Comparison of ENCODE assay signal across 8 cellular contexts in genomic region chr2:15940661-15941482, GRCh38. TPM values are rescaled to one million over a fixed set of nuclear protein-coding genes. Genes with fewer than 3 reads are reported as not detected.
DNase-seq lines count a peak whose midpoint lies in the region; ATAC-seq and TF ChIP-seq lines count a peak whose summit lies in the region.

No MANE protein-coding gene starts in this region.

- no peaks in the 10 kb centered on the region for H3K27me3 ChIP-seq in HAP-1 (ENCODE audit: low read depth)
- H3K27me3 ChIP-seq in tibial nerve = peaks cover 0 to 45% of the 10 kb centered on the region in 2 donors

- no peaks in the 10 kb centered on the region for H3K36me3 Mint-ChIP-seq in central memory CD8-positive, alpha-beta T cell (ENCODE audit: insufficient read depth)

- H3K36me3 ChIP-seq in HAP-1 (replicated peaks) (peaks cover 4% of the 10 kb centered on the region), tibial nerve (peaks cover 0 to 9% (median 0%) of the 10 kb centered on the region in 3 donors)

- 0 to 1% methylated on average over 18 to 41 of the region's 52 CpGs for WGBS in tibial nerve, 2 donors

- no peaks in the 10 kb centered on the region for H3K9me3 ChIP-seq in HAP-1
- no peaks in the 10 kb centered on the region for H3K9me3 ChIP-seq in tibial nerve

- no peak for ATAC-seq in central memory CD8-positive, alpha-beta T cell (replicated peaks; ENCODE audit: extremely low read depth, poor library complexity, severe bottlenecking)
- ATAC-seq in GM18505 (IDR thresholded peaks at IDR 0.05; ENCODE audit: unreplicated experiment) = no peak

- H3K27me3 Mint-ChIP-seq in central memory CD8-positive, alpha-beta T cell = peaks cover 78% of the 10 kb centered on the region

- peak overlapping the region; percentile 37 to 83 (median 64) for H3K27ac ChIP-seq in tibial nerve

- TF ChIP-seq POLR2A in tibial nerve (IDR thresholded peaks at IDR 0.05) (no peak), GM18505 (IDR thresholded peaks at IDR 0.05; ENCODE audit: borderline replicate concordance, extremely low read depth, insufficient read depth, insufficient read length) (no peak)

- in situ Hi-C loops in HAP-1 (cut with MboI; ENCODE audit: low sequenced_read_pairs) = loop anchor here (5.0 to 25.0 kb wide), 3 partner anchors 304 to 571 kb away; no protein-coding TSS in a partner anchor

- no peak for TF ChIP-seq CTCF in tibial nerve (IDR thresholded peaks at IDR 0.05)

- H3K9me3 Mint-ChIP-seq in central memory CD8-positive, alpha-beta T cell = no peaks in the 10 kb centered on the region

- DNase-seq in 8988T (peak; percentile 60), HAP-1 (ENCODE audit: low spot score in 2 of 2) (peak; percentile 35 to 39), medulla oblongata (ENCODE audit: extremely low spot score) (peak; percentile 13), tibial nerve (ENCODE audit: low spot score in 2 of 2) (no peak), T-helper 1 cell (no peak), epidermal melanocyte (ENCODE audit: insufficient read length, low spot score) (no peak)
- no peak for DNase-seq in central memory CD8-positive, alpha-beta T cell (ENCODE audit: low spot score in 2 of 2)

- no peak overlapping the region for H3K27ac Mint-ChIP-seq in central memory CD8-positive, alpha-beta T cell (ENCODE audit: low read depth)

- no peaks in the 10 kb centered on the region for H3K4me1 Mint-ChIP-seq in central memory CD8-positive, alpha-beta T cell

- TF ChIP-seq EP300 in tibial nerve (IDR thresholded peaks at IDR 0.05) = no peak

- H3K4me3 ChIP-seq in HAP-1 (peak overlapping the region; percentile 56), tibial nerve (peak overlapping the region; percentile 35 to 63 (median 53))

- H3K4me1 ChIP-seq in HAP-1 = peaks cover 20% of the 10 kb centered on the region
- peaks cover 0 to 51% (median 30%) of the 10 kb centered on the region in 4 donors for H3K4me1 ChIP-seq in tibial nerve

- H3K4me3 Mint-ChIP-seq in central memory CD8-positive, alpha-beta T cell = peak overlapping the region; percentile 49

RNA-seq across cellular contexts. Expression of gene MYCN, which starts 0.5 kb away (rescaled TPM):
- 1 to 10 TPM; 4.1 to 9.9 (median 6.9) TPM for total RNA-seq in tibial nerve

Comparison
In these comparisons a context has a peak if more than half of its experiments do, and no peak if none do; other contexts are left out.
1. DNase-seq: peak in 8988T (single experiment), HAP-1 (2 of 2) and medulla oblongata (single experiment); none in central memory CD8-positive, alpha-beta T cell (0 of 2), tibial nerve (0 of 2), T-helper 1 cell (0 of 5) and epidermal melanocyte (single experiment).